In the genomic region with DNA sequence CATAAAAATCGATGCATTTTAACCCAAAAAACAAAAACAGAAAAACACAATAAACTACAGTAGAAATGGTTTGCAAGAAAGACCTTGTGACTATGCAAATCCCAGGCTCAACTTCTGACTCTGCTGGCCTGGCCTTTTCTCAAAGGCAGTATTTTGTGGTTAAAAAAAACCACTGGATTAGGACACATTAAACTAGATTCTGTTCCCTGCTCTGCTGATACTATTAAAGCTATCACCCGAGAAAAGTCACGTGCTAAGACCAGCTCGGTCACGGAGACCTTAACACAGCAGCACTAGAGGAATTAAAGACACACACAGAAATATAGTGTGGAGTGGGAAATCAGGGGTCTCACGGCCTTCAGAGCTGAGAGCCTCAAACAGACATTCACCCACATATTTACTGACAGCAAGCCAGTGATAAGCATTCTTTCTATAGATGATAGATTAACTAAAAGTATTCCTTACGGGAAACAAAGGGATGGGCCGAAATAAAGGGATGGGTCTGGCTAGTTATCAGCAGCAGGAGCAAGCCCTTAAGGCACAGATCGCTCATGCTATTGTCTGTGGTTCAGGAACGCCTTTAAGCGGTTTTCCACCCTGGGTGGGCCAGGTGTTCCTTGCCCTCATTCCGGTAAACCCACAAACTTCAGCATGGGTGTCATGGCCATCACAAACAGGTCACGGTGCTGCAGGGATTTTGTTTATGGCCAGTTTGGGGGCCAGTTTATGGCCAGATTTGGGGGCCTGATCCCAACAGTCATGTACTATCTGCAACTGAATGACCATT, we compare ENCODE assay signal across 12 cellular contexts. TPM values are rescaled to one million over a fixed set of nuclear protein-coding genes. Genes with fewer than 3 reads are reported as not detected.
DNase-seq lines count a peak whose midpoint lies in the region; ATAC-seq and TF ChIP-seq lines count a peak whose summit lies in the region.
"Had no signal": no experiment of that assay in that cellular context is flagged by ENCODE, and none has a peak within 500 bp of the region (broad histone marks: within the 10 kb centered on the region; RNA-seq: fewer than 3 reads in every experiment).

No MANE protein-coding gene starts in this region.

- 65 to 78% (median 77%) methylated on average over 13 of the region's 13 CpGs for WGBS in heart left ventricle, 4 donors

- intact Hi-C loops in heart left ventricle (cut with DNase I), result loop anchor here in 6 of 10 donors (10.0 kb wide), 3 partner anchors 69 to 571 kb away; no protein-coding TSS in a partner anchor
- intact Hi-C loops in left ventricle myocardium inferior (cut with micrococcal nuclease), result no loop called here
- intact Hi-C loops in vagina (cut with DNase I), result no loop called here

- H3K4me3 ChIP-seq in heart left ventricle, result no peak overlapping the region
- H3K4me3 ChIP-seq in left ventricle myocardium inferior, result no peak overlapping the region
- H3K4me3 ChIP-seq in vagina, result no peak overlapping the region

- no peak for DNase-seq in heart left ventricle
- no peak for DNase-seq in left ventricle myocardium inferior
- DNase-seq in amniotic epithelial cell (ENCODE audit: low read depth), result peak; percentile 82
- DNase-seq in left lobe of liver (ENCODE audit: low spot score), result no peak
- no peak for DNase-seq in vagina (ENCODE audit: extremely low spot score in 2 of 2)
- no peak for DNase-seq in kidney glomerular epithelial cell (lab: John Stamatoyannopoulos, UW)
- DNase-seq in NCI-H774 (lab: John Stamatoyannopoulos, UW), result no peak
- DNase-seq in RKO (ENCODE audit: low spot score), result no peak
- DNase-seq: DMS79 treated with DMSO at 0.1 percent for 48 hours; NCI-H2029; occipital lobe; stimulated activated CD4-positive, alpha-beta T cell treated with anti-CD3 and anti-CD28 coated beads, Interleukin-4, amount 100 ng/mL, for 4 hours had no signal

- H3K9me3 ChIP-seq in heart left ventricle, result no peaks in the 10 kb centered on the region
- no peaks in the 10 kb centered on the region for H3K9me3 ChIP-seq in left ventricle myocardium inferior (replicated peaks)
- no peaks in the 10 kb centered on the region for H3K9me3 ChIP-seq in vagina

- TF ChIP-seq CTCF in heart left ventricle (IDR thresholded peaks at IDR 0.05) (no peak), left ventricle myocardium inferior (IDR thresholded peaks at IDR 0.05; ENCODE audit: borderline replicate concordance) (no peak), vagina (IDR thresholded peaks at IDR 0.05) (no peak)

- TF ChIP-seq POLR2A in heart left ventricle (IDR thresholded peaks at IDR 0.05) (no peak), vagina (IDR thresholded peaks at IDR 0.05) (no peak)

- peak in 3 of 4 donors; percentile 57 to 67 (median 61) for ATAC-seq in heart left ventricle
- peak; percentile 52 for ATAC-seq in left lobe of liver

- H3K27me3 ChIP-seq in heart left ventricle (no peaks in the 10 kb centered on the region), left ventricle myocardium inferior (ENCODE audit: low read depth) (no peaks in the 10 kb centered on the region), vagina (no peaks in the 10 kb centered on the region)

- H3K36me3 ChIP-seq in heart left ventricle (peaks cover 0 to 57% (median 43%) of the 10 kb centered on the region in 9 donors), left ventricle myocardium inferior (peaks cover 29% of the 10 kb centered on the region), vagina (peaks cover 0 to 5% of the 10 kb centered on the region in 2 donors)

- H3K4me1 ChIP-seq in heart left ventricle (peaks cover 0 to 19% (median 4%) of the 10 kb centered on the region in 12 donors), left ventricle myocardium inferior (peaks cover 21% of the 10 kb centered on the region), vagina (peaks cover 13% of the 10 kb centered on the region)

- H3K27ac ChIP-seq in heart left ventricle (peak overlapping the region in 2 of 12 donors; percentile 12 to 22), left ventricle myocardium inferior (replicated peaks) (no peak overlapping the region), vagina (peak overlapping the region; percentile 64)

RNA-seq across cellular contexts. Expression of a gene that starts 16.1 kb away (rescaled TPM):
- total RNA-seq in heart left ventricle, result 10 to 100 TPM; 17.2 to 26.5 (median 24.2) TPM
- polyA plus RNA-seq in heart left ventricle, result 10 to 100 TPM in 1 of 2 donors, 1 to 10 TPM in 1; 8.7 to 15.2 TPM
- total RNA-seq in left ventricle myocardium inferior, result 25.9 TPM
- total RNA-seq in left lobe of liver, result 39.1 TPM
- 13.0 TPM for total RNA-seq in vagina

Comparison
In these comparisons a context has a peak if more than half of its experiments do, and no peak if none do; other contexts are left out.
1. intact Hi-C loops: an anchor here in heart left ventricle (10.0 kb wide); none called in left ventricle myocardium inferior and vagina.